19 cellular contexts compared by ENCODE assay signal in genomic region chr3:155548194-155548593, GRCh38.
DNase-seq lines count a peak whose midpoint lies in the region; ATAC-seq and TF ChIP-seq lines count a peak whose summit lies in the region.
"Had no signal": no experiment of that assay in that cellular context is flagged by ENCODE, and none has a peak within 500 bp of the region (broad histone marks: within the 10 kb centered on the region; RNA-seq: fewer than 3 reads in every experiment).

No MANE protein-coding gene starts in this region.

- H3K4me1 ChIP-seq in OCI-LY7 (ENCODE audit: insufficient read depth, low read length, poor library complexity, severe bottlenecking) = peaks cover 51% of the 10 kb centered on the region
- no peaks in the 10 kb centered on the region for H3K4me1 ChIP-seq in osteoblast (ENCODE audit: insufficient read depth, low read length)
- no peaks in the 10 kb centered on the region for H3K4me1 ChIP-seq in smooth muscle cell (ENCODE audit: low read depth)
- H3K4me1 ChIP-seq: HAP-1, right atrium auricular region, tibial artery had no signal

- no peaks in the 10 kb centered on the region for H3K27me3 ChIP-seq in osteoblast (ENCODE audit: insufficient read depth, low read length)
- H3K27me3 ChIP-seq in smooth muscle cell (ENCODE audit: low read depth) = no peaks in the 10 kb centered on the region
- H3K27me3 ChIP-seq: right atrium auricular region, tibial artery had no signal

- H3K9me3 ChIP-seq in OCI-LY7 (ENCODE audit: low read length) (no peaks in the 10 kb centered on the region), osteoblast (ENCODE audit: low read depth, low read length) (no peaks in the 10 kb centered on the region), smooth muscle cell (replicated peaks; ENCODE audit: low read depth) (no peaks in the 10 kb centered on the region)
- H3K9me3 ChIP-seq: HAP-1, right atrium auricular region, tibial artery had no signal

- H3K27ac ChIP-seq in OCI-LY7 (ENCODE audit: low read depth, low read length, poor library complexity, severe bottlenecking) (peak overlapping the region; percentile 68), osteoblast (ENCODE audit: low read depth, low read length) (no peak overlapping the region), smooth muscle cell (ENCODE audit: low read depth) (no peak overlapping the region)
- H3K27ac ChIP-seq: right atrium auricular region, tibial artery had no signal

- POLR2A ChIA-PET in OCI-LY7 (lab: Charles Lee) = interaction anchor here (0.7 kb wide), 1 partner anchor 1568 kb away, joined by 4 read pairs; no protein-coding TSS in a partner anchor

- ATAC-seq in GM21717 (IDR thresholded peaks at IDR 0.05; ENCODE audit: unreplicated experiment) = no peak
- ATAC-seq: activated CD4-positive, CD25-positive, alpha-beta regulatory T cell treated with anti-CD3 and anti-CD28 coated beads, Interleukin-2, amount 50 U/mL, for 24 hours; natural killer cell treated with Interleukin-12 subunit alpha and Interleukin-12 subunit beta and Interleukin-15 and Interleukin-18, amount 100 ng/mL, for 72 hours had no signal

- no peak overlapping the region for H2AFZ ChIP-seq in OCI-LY7 (ENCODE audit: low read length)
- H2AFZ ChIP-seq in osteoblast (ENCODE audit: low read length) = no peak overlapping the region
- no peak overlapping the region for H2AFZ ChIP-seq in smooth muscle cell (ENCODE audit: low read depth)

- TF ChIP-seq CTCF in OCI-LY7 (conservative IDR thresholded peaks at IDR 0.05; ENCODE audit: low read length) (no peak), osteoblast (IDR thresholded peaks at IDR 0.05; ENCODE audit: extremely low read depth, low read depth, low read length) (peak; percentile 20), smooth muscle cell (IDR thresholded peaks at IDR 0.05; ENCODE audit: borderline replicate concordance, insufficient read depth, poor library complexity, severe bottlenecking) (no peak)

- no peaks in the 10 kb centered on the region for H4K20me1 ChIP-seq in OCI-LY7 (ENCODE audit: insufficient read depth, low read length)
- H4K20me1 ChIP-seq in osteoblast (ENCODE audit: insufficient read depth, low read length) = no peaks in the 10 kb centered on the region
- no peaks in the 10 kb centered on the region for H4K20me1 ChIP-seq in smooth muscle cell (ENCODE audit: low read depth)

- H3K79me2 ChIP-seq in OCI-LY7 (ENCODE audit: insufficient read depth, low read depth, low read length) (no peaks in the 10 kb centered on the region), osteoblast (ENCODE audit: insufficient read depth, low read length) (no peaks in the 10 kb centered on the region), smooth muscle cell (ENCODE audit: low read depth) (no peaks in the 10 kb centered on the region)

- 50% methylated on average over 2 of the region's 2 CpGs for WGBS in smooth muscle cell (ENCODE audit: low lambda C conversion rate)

- DNase-seq in EL = peak; percentile 9
- DNase-seq in OCI-LY7 (ENCODE audit: low spot score) = no peak
- peak; percentile 36 for DNase-seq in epidermal melanocyte (ENCODE audit: insufficient read length, low spot score)
- DNase-seq in osteoblast (ENCODE audit: insufficient read length, low spot score, missing footprints) = peak; percentile 68
- DNase-seq in NCI-H187 (lab: John Stamatoyannopoulos, UW) = no peak
- DNase-seq in smooth muscle cell (lab: John Stamatoyannopoulos, UW; ENCODE audit: unreplicated experiment) = no peak
- DNase-seq: activated naive CD4-positive, alpha-beta T cell treated with anti-CD3 and anti-CD28 coated beads, Interleukin-2, amount 50 U/mL, for 16 hours; erythroblast; hypothalamus; Kasumi-1; NCI-H146; NCI-H510A; stimulated activated CD4-positive, alpha-beta T cell treated with anti-CD3 and anti-CD28 coated beads, Interleukin-2, amount 100 ng/mL, for 24 hours; tibial artery had no signal

- no TSS peak for BruUV-seq in OCI-LY7 (replicated peaks; lab: Mats Ljungman, UMichigan)

- no peak overlapping the region for H3K9ac ChIP-seq in smooth muscle cell (ENCODE audit: low read depth)

- no peak overlapping the region for H3K4me3 ChIP-seq in OCI-LY7 (ENCODE audit: low read depth, low read length, poor library complexity, severe bottlenecking)
- no peak overlapping the region for H3K4me3 ChIP-seq in osteoblast (ENCODE audit: insufficient read depth, low read length)
- no peak overlapping the region for H3K4me3 ChIP-seq in smooth muscle cell
- H3K4me3 ChIP-seq: HAP-1, right atrium auricular region, tibial artery had no signal

- H3K36me3 ChIP-seq in OCI-LY7 (ENCODE audit: insufficient read depth, low read length) = no peaks in the 10 kb centered on the region
- no peaks in the 10 kb centered on the region for H3K36me3 ChIP-seq in osteoblast (ENCODE audit: insufficient read depth, low read length)
- H3K36me3 ChIP-seq in smooth muscle cell (ENCODE audit: low read depth) = no peaks in the 10 kb centered on the region
- H3K36me3 ChIP-seq: HAP-1, right atrium auricular region, tibial artery had no signal

- no peaks in the 10 kb centered on the region for H3F3A ChIP-seq in smooth muscle cell (ENCODE audit: low read depth)

- intact Hi-C loops in OCI-LY7 (cut with micrococcal nuclease; ENCODE audit: unreplicated experiment) = no loop called here

- H3K9me2 ChIP-seq in OCI-LY7 (ENCODE audit: insufficient read depth, low read length) = no peaks in the 10 kb centered on the region

- H3K4me2 ChIP-seq in OCI-LY7 (ENCODE audit: low read length) (peak overlapping the region; percentile 68), osteoblast (ENCODE audit: insufficient read depth, low read length) (no peak overlapping the region), smooth muscle cell (no peak overlapping the region)

- CTCF ChIA-PET in OCI-LY7 (lab: Charles Lee; ENCODE audit: unreplicated experiment) = no interaction called here

Comparison
In these comparisons a context has a peak if more than half of its experiments do, and no peak if none do; other contexts are left out.
1. DNase-seq: peak in EL (single experiment), epidermal melanocyte (single experiment) and osteoblast (single experiment); none in OCI-LY7 (single experiment), NCI-H187 (0 of 2) and smooth muscle cell (single experiment).